9 cellular contexts compared by ENCODE assay signal in the genomic region with DNA sequence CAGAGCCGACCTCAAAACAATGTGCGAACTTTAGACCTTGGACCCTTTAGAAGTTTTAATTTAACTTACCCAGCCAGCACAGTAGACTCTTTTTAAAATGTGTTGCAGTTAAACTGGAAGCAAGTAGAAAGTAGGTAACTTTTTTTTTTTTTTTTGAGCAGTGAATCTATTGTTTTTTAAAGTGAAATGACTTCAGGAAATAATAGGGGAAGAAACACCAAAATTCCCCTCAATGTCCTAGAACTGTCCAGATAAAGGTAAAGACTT. TPM values are rescaled to one million over a fixed set of nuclear protein-coding genes. Genes with fewer than 3 reads are reported as not detected.
DNase-seq lines count a peak whose midpoint lies in the region; ATAC-seq and TF ChIP-seq lines count a peak whose summit lies in the region.
"Had no signal": no experiment of that assay in that cellular context is flagged by ENCODE, and none has a peak within 500 bp of the region (broad histone marks: within the 10 kb centered on the region; RNA-seq: fewer than 3 reads in every experiment).

No MANE protein-coding gene starts in this region.

- CTCF ChIA-PET in GM10248 (lab: Yijun Ruan, JAX), result no interaction called here

- H3K36me3 ChIP-seq in CD4-positive, CD25-positive, alpha-beta regulatory T cell (ENCODE audit: control insufficient read depth, insufficient read depth, low read length), result no peaks in the 10 kb centered on the region
- H3K36me3 ChIP-seq in OCI-LY1 (ENCODE audit: insufficient read depth, low read length) (no peaks in the 10 kb centered on the region), neural cell (ENCODE audit: insufficient read depth, low read length) (no peaks in the 10 kb centered on the region)

- no peak overlapping the region for H2AFZ ChIP-seq in OCI-LY1 (ENCODE audit: low read length)
- H2AFZ ChIP-seq in neural cell (ENCODE audit: low read depth, low read length), result peak overlapping the region; percentile 95

- peak overlapping the region; percentile 81 for H3K4me3 ChIP-seq in CD4-positive, CD25-positive, alpha-beta regulatory T cell (ENCODE audit: low read depth, low read length)
- H3K4me3 ChIP-seq in OCI-LY1 (ENCODE audit: low read depth, low read length, poor library complexity, severe bottlenecking) (peak overlapping the region; percentile 98), neural cell (ENCODE audit: low read length) (peak overlapping the region; percentile 98)

- H3K27ac ChIP-seq in CD4-positive, CD25-positive, alpha-beta regulatory T cell (ENCODE audit: insufficient read depth, low read length, poor library complexity, severe bottlenecking), result peak overlapping the region; percentile 73
- H3K27ac ChIP-seq in OCI-LY1 (ENCODE audit: low read depth, low read length, poor library complexity, severe bottlenecking), result peak overlapping the region; percentile 77
- peak overlapping the region; percentile 88 for H3K27ac ChIP-seq in neural cell (ENCODE audit: low read length)
- no peak overlapping the region for H3K27ac ChIP-seq in foreskin keratinocyte

- no peaks in the 10 kb centered on the region for H3K27me3 ChIP-seq in CD4-positive, CD25-positive, alpha-beta regulatory T cell (ENCODE audit: control insufficient read depth, insufficient read depth, low read length)
- H3K27me3 ChIP-seq in OCI-LY1 (ENCODE audit: insufficient read depth, low read length) (no peaks in the 10 kb centered on the region), neural cell (ENCODE audit: insufficient read depth, low read depth, low read length) (no peaks in the 10 kb centered on the region), foreskin keratinocyte (no peaks in the 10 kb centered on the region)

- peaks cover 20% of the 10 kb centered on the region for H3K27me3 Mint-ChIP-seq in CD4-positive, CD25-positive, alpha-beta regulatory T cell
- no peaks in the 10 kb centered on the region for H3K27me3 Mint-ChIP-seq in effector memory CD8-positive, alpha-beta T cell

- H3F3A ChIP-seq in OCI-LY1 (ENCODE audit: insufficient read depth, low read length) (no peaks in the 10 kb centered on the region), neural cell (ENCODE audit: insufficient read depth, low read length, poor library complexity, severe bottlenecking) (no peaks in the 10 kb centered on the region)

- ATAC-seq in CD4-positive, CD25-positive, alpha-beta regulatory T cell (ENCODE audit: low read depth in 2 of 2), result no peak
- ATAC-seq in effector memory CD8-positive, alpha-beta T cell (replicated peaks), result no peak
- ATAC-seq in GM19455 (IDR thresholded peaks at IDR 0.05; ENCODE audit: unreplicated experiment) (no peak), foreskin keratinocyte (no peak)

- H3K79me2 ChIP-seq in OCI-LY1 (ENCODE audit: insufficient read depth, low read length), result peaks cover 32% of the 10 kb centered on the region
- H3K79me2 ChIP-seq in neural cell (replicated peaks; ENCODE audit: insufficient read depth, low read length), result peaks cover 32% of the 10 kb centered on the region

- TF ChIP-seq CTCF in OCI-LY1 (IDR thresholded peaks at IDR 0.05; ENCODE audit: low read length) (no peak), neural cell (IDR thresholded peaks at IDR 0.05; ENCODE audit: poor library complexity, severe bottlenecking) (no peak), GM10248 (IDR thresholded peaks at IDR 0.05; ENCODE audit: control extremely low read depth, extremely low read depth, low read depth, missing control alignments) (no peak), foreskin keratinocyte (conservative IDR thresholded peaks at IDR 0.05) (no peak)

- peak overlapping the region; percentile 84 to 96 (median 93) for H3K27ac Mint-ChIP-seq in CD4-positive, CD25-positive, alpha-beta regulatory T cell
- peak overlapping the region; percentile 88 to 91 for H3K27ac Mint-ChIP-seq in effector memory CD8-positive, alpha-beta T cell

- no peaks in the 10 kb centered on the region for H3K9me3 ChIP-seq in CD4-positive, CD25-positive, alpha-beta regulatory T cell (ENCODE audit: control insufficient read depth in 2 of 2, low read length in 2 of 2)
- H3K9me3 ChIP-seq in OCI-LY1 (ENCODE audit: low read length) (no peaks in the 10 kb centered on the region), neural cell (ENCODE audit: low read length) (no peaks in the 10 kb centered on the region)

- peak overlapping the region; percentile 90 for H3K9ac ChIP-seq in OCI-LY1 (ENCODE audit: low read length)
- peak overlapping the region; percentile 88 for H3K9ac ChIP-seq in neural cell (ENCODE audit: low read length)

- no peaks in the 10 kb centered on the region for H3K9me2 ChIP-seq in OCI-LY1 (ENCODE audit: low read depth, low read length)
- H3K9me2 ChIP-seq in neural cell (ENCODE audit: insufficient read depth, low read length), result no peaks in the 10 kb centered on the region

- H4K20me1 ChIP-seq in OCI-LY1 (ENCODE audit: insufficient read depth, low read length) (no peaks in the 10 kb centered on the region), neural cell (ENCODE audit: insufficient read depth) (peaks cover 15% of the 10 kb centered on the region)

- no peak for TF ChIP-seq RAD21 in neural cell (conservative IDR thresholded peaks at IDR 0.05)

- POLR2A ChIA-PET in GM10248 (lab: Yijun Ruan, JAX), result no interaction called here

- no peak for TF ChIP-seq EP300 in neural cell (conservative IDR thresholded peaks at IDR 0.05; ENCODE audit: poor library complexity, severe bottlenecking)

- H3K4me2 ChIP-seq in OCI-LY1 (ENCODE audit: low read length) (peak overlapping the region; percentile 97), neural cell (ENCODE audit: low read length) (peak overlapping the region; percentile 85)

- H3K9me3 Mint-ChIP-seq in CD4-positive, CD25-positive, alpha-beta regulatory T cell, result no peaks in the 10 kb centered on the region
- H3K9me3 Mint-ChIP-seq in effector memory CD8-positive, alpha-beta T cell, result no peaks in the 10 kb centered on the region

- H3K4me1 Mint-ChIP-seq in CD4-positive, CD25-positive, alpha-beta regulatory T cell, result peaks cover 5 to 33% (median 24%) of the 10 kb centered on the region in 4 donors
- peaks cover 19 to 23% of the 10 kb centered on the region in 2 donors for H3K4me1 Mint-ChIP-seq in effector memory CD8-positive, alpha-beta T cell (ENCODE audit: low read depth in 2 of 2)

- no peak for DNase-seq in CD4-positive, CD25-positive, alpha-beta regulatory T cell
- no peak for DNase-seq in effector memory CD8-positive, alpha-beta T cell
- DNase-seq in GM10248 (ENCODE audit: extremely low spot score), result no peak
- no peak for DNase-seq in foreskin keratinocyte
- no peak for DNase-seq in stimulated activated CD4-positive, alpha-beta T cell treated with anti-CD3 and anti-CD28 coated beads, Interleukin-4, amount 100 ng/mL, for 1 hour
- DNase-seq: NCI-H2107 had no signal

- no peaks in the 10 kb centered on the region for H3K36me3 Mint-ChIP-seq in CD4-positive, CD25-positive, alpha-beta regulatory T cell
- H3K36me3 Mint-ChIP-seq in effector memory CD8-positive, alpha-beta T cell (ENCODE audit: insufficient read depth), result peaks cover 33% of the 10 kb centered on the region

- peak overlapping the region; percentile 88 to 94 (median 93) for H3K4me3 Mint-ChIP-seq in CD4-positive, CD25-positive, alpha-beta regulatory T cell
- peak overlapping the region; percentile 84 to 86 for H3K4me3 Mint-ChIP-seq in effector memory CD8-positive, alpha-beta T cell

- H3K4me1 ChIP-seq in CD4-positive, CD25-positive, alpha-beta regulatory T cell (ENCODE audit: control insufficient read depth, insufficient read depth, low read length, poor library complexity, severe bottlenecking), result peaks cover 23% of the 10 kb centered on the region
- H3K4me1 ChIP-seq in OCI-LY1 (ENCODE audit: insufficient read depth, low read length, severe bottlenecking), result peaks cover 28% of the 10 kb centered on the region
- peaks cover 7% of the 10 kb centered on the region for H3K4me1 ChIP-seq in foreskin keratinocyte

TF ChIP-seq in neural cell, 6 proteins besides CTCF, POLR2A, EP300 and RAD21:
- no peak for TF ChIP-seq TAF1 (IDR thresholded peaks at IDR 0.05; ENCODE audit: low read depth)
- TF ChIP-seq MXI1 (conservative IDR thresholded peaks at IDR 0.05; ENCODE audit: poor library complexity, severe bottlenecking), result no peak
- TF ChIP-seq, protein P1, sequence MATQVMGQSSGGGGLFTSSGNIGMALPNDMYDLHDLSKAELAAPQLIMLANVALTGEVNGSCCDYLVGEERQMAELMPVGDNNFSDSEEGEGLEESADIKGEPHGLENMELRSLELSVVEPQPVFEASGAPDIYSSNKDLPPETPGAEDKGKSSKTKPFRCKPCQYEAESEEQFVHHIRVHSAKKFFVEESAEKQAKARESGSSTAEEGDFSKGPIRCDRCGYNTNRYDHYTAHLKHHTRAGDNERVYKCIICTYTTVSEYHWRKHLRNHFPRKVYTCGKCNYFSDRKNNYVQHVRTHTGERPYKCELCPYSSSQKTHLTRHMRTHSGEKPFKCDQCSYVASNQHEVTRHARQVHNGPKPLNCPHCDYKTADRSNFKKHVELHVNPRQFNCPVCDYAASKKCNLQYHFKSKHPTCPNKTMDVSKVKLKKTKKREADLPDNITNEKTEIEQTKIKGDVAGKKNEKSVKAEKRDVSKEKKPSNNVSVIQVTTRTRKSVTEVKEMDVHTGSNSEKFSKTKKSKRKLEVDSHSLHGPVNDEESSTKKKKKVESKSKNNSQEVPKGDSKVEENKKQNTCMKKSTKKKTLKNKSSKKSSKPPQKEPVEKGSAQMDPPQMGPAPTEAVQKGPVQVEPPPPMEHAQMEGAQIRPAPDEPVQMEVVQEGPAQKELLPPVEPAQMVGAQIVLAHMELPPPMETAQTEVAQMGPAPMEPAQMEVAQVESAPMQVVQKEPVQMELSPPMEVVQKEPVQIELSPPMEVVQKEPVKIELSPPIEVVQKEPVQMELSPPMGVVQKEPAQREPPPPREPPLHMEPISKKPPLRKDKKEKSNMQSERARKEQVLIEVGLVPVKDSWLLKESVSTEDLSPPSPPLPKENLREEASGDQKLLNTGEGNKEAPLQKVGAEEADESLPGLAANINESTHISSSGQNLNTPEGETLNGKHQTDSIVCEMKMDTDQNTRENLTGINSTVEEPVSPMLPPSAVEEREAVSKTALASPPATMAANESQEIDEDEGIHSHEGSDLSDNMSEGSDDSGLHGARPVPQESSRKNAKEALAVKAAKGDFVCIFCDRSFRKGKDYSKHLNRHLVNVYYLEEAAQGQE (IDR thresholded peaks at IDR 0.05; ENCODE audit: borderline replicate concordance), result no peak
- no peak for TF ChIP-seq POLR2AphosphoS5 (IDR thresholded peaks at IDR 0.05)
- no peak for TF ChIP-seq SMC3 (conservative IDR thresholded peaks at IDR 0.05; ENCODE audit: poor library complexity)
- no peak for TF ChIP-seq EZH2 (IDR thresholded peaks at IDR 0.05; ENCODE audit: borderline replicate concordance, insufficient read depth, low read length, poor library complexity, severe bottlenecking)

RNA-seq across cellular contexts. Expression of a gene that starts 1.1 kb away (rescaled TPM):
- 43.1 TPM for total RNA-seq in CD4-positive, CD25-positive, alpha-beta regulatory T cell
- 10 to 100 TPM in 3 of 4 donors, 1 to 10 TPM in 1; 9.7 to 15.5 (median 14.3) TPM for polyA plus RNA-seq in CD4-positive, CD25-positive, alpha-beta regulatory T cell
- polyA plus RNA-seq in neural cell, result 12.6 and 13.9 TPM in 2 replicates
- polyA minus RNA-seq in neural cell, result 48.7 and 55.3 TPM in 2 replicates
- total RNA-seq in foreskin keratinocyte, result 34.4 and 34.7 TPM in 2 replicates
- polyA plus RNA-seq in foreskin keratinocyte, result 17.3 and 18.9 TPM in 2 replicates
